In genomic region chrX:7925867-7926472, GRCh38 we compare ENCODE assay signal across 8 cellular contexts. TPM values are rescaled to one million over a fixed set of nuclear protein-coding genes. Genes with fewer than 3 reads are reported as not detected.
A peak's percentile ranks its signal among the peaks of the same experiment; 100 is the strongest.
DNase-seq lines count a peak whose midpoint lies in the region; ATAC-seq and TF ChIP-seq lines count a peak whose summit lies in the region.

No MANE protein-coding gene starts in this region.

- H3K9me2 ChIP-seq in Loucy (replicated peaks; ENCODE audit: low read depth, low read length) (no peaks in the 10 kb centered on the region), SU-DHL-6 (replicated peaks; ENCODE audit: insufficient read depth, low read length) (no peaks in the 10 kb centered on the region)

- peak; percentile 62 for DNase-seq in D341Med (ENCODE audit: low spot score)
- peak; percentile 42 to 83 (median 59) for DNase-seq in adrenal gland
- peak; percentile 39 for DNase-seq in hepatic stellate cell (ENCODE audit: low spot score)
- DNase-seq in smooth muscle cell (lab: John Stamatoyannopoulos, UW; ENCODE audit: unreplicated experiment): no peak

- H3K9me3 ChIP-seq in Loucy (ENCODE audit: insufficient read depth, low read depth, low read length): no peaks in the 10 kb centered on the region
- H3K9me3 ChIP-seq in SU-DHL-6 (ENCODE audit: insufficient read depth, low read length): no peaks in the 10 kb centered on the region
- no peaks in the 10 kb centered on the region for H3K9me3 ChIP-seq in adrenal gland (replicated peaks in 1 of 3)
- H3K9me3 ChIP-seq in smooth muscle cell (replicated peaks; ENCODE audit: low read depth): peaks cover 5% of the 10 kb centered on the region

- 17 to 30% (median 26%) methylated on average over 9 of the region's 9 CpGs for WGBS in adrenal gland, 4 donors
- WGBS in smooth muscle cell (ENCODE audit: low lambda C conversion rate): 31% methylated on average over 9 of the region's 9 CpGs

- H3F3A ChIP-seq in Loucy (ENCODE audit: low read depth) (no peaks in the 10 kb centered on the region), SU-DHL-6 (ENCODE audit: insufficient read depth) (peaks cover 9% of the 10 kb centered on the region), smooth muscle cell (ENCODE audit: low read depth) (no peaks in the 10 kb centered on the region)

- H3K9ac ChIP-seq in Loucy (ENCODE audit: low read depth, low read length, poor library complexity, severe bottlenecking) (no peak overlapping the region), SU-DHL-6 (ENCODE audit: low read length) (no peak overlapping the region), smooth muscle cell (ENCODE audit: low read depth) (no peak overlapping the region)

- TF ChIP-seq POLR2A in adrenal gland (IDR thresholded peaks at IDR 0.05): no peak

- TF ChIP-seq CTCF in Loucy (conservative IDR thresholded peaks at IDR 0.05; ENCODE audit: low read length) (peak; percentile 68), SU-DHL-6 (IDR thresholded peaks at IDR 0.05; ENCODE audit: insufficient read depth, low read length, poor library complexity, severe bottlenecking) (peak; percentile 30), adrenal gland (IDR thresholded peaks at IDR 0.05) (peak; percentile 44 to 71 (median 57)), smooth muscle cell (IDR thresholded peaks at IDR 0.05; ENCODE audit: borderline replicate concordance, insufficient read depth, poor library complexity, severe bottlenecking) (peak; percentile 54)

- peak; percentile 30 for ATAC-seq in GM21619 (IDR thresholded peaks at IDR 0.05; ENCODE audit: unreplicated experiment)
- no peak for ATAC-seq in HG02678 (IDR thresholded peaks at IDR 0.05; ENCODE audit: unreplicated experiment)

- H3K4me2 ChIP-seq in Loucy (ENCODE audit: low read depth, low read length, poor library complexity, severe bottlenecking) (no peak overlapping the region), SU-DHL-6 (ENCODE audit: low read depth, low read length, poor library complexity, severe bottlenecking) (peak overlapping the region; percentile 95), smooth muscle cell (peak overlapping the region; percentile 79)

- H3K27ac ChIP-seq in SU-DHL-6 (ENCODE audit: low read depth, low read length): no peak overlapping the region
- no peak overlapping the region for H3K27ac ChIP-seq in adrenal gland
- H3K27ac ChIP-seq in smooth muscle cell (ENCODE audit: low read depth): no peak overlapping the region

- H3K79me2 ChIP-seq in Loucy (ENCODE audit: insufficient read depth, low read length) (no peaks in the 10 kb centered on the region), SU-DHL-6 (ENCODE audit: insufficient read depth, low read length) (no peaks in the 10 kb centered on the region), smooth muscle cell (ENCODE audit: low read depth) (no peaks in the 10 kb centered on the region)

- H3K4me1 ChIP-seq in Loucy (ENCODE audit: insufficient read depth, low read length, poor library complexity, severe bottlenecking): no peaks in the 10 kb centered on the region
- H3K4me1 ChIP-seq in adrenal gland (replicated peaks in 1 of 2): peaks cover 9 to 15% of the 10 kb centered on the region in 2 donors
- H3K4me1 ChIP-seq in smooth muscle cell (ENCODE audit: low read depth): peaks cover 5% of the 10 kb centered on the region

- H3K27me3 ChIP-seq in Loucy (ENCODE audit: insufficient read depth, low read length, poor library complexity, severe bottlenecking) (no peaks in the 10 kb centered on the region), SU-DHL-6 (ENCODE audit: low read length) (no peaks in the 10 kb centered on the region), adrenal gland (no peaks in the 10 kb centered on the region), smooth muscle cell (ENCODE audit: low read depth) (no peaks in the 10 kb centered on the region)

- H4K20me1 ChIP-seq in Loucy (ENCODE audit: insufficient read depth, low read length, poor library complexity, severe bottlenecking): no peaks in the 10 kb centered on the region
- no peaks in the 10 kb centered on the region for H4K20me1 ChIP-seq in SU-DHL-6 (ENCODE audit: low read depth, low read length)
- no peaks in the 10 kb centered on the region for H4K20me1 ChIP-seq in smooth muscle cell (ENCODE audit: low read depth)

- no peak overlapping the region for H3K4me3 ChIP-seq in Loucy (ENCODE audit: low read length, poor library complexity, severe bottlenecking)
- H3K4me3 ChIP-seq in SU-DHL-6 (ENCODE audit: insufficient read depth, low read length, poor library complexity, severe bottlenecking): no peak overlapping the region
- H3K4me3 ChIP-seq in adrenal gland: no peak overlapping the region
- H3K4me3 ChIP-seq in smooth muscle cell: no peak overlapping the region

- H2AFZ ChIP-seq in Loucy (ENCODE audit: low read length) (no peak overlapping the region), SU-DHL-6 (ENCODE audit: low read depth, low read length, severe bottlenecking) (no peak overlapping the region), smooth muscle cell (ENCODE audit: low read depth) (no peak overlapping the region)

- H3K36me3 ChIP-seq in Loucy (ENCODE audit: insufficient read depth, low read length): no peaks in the 10 kb centered on the region
- no peaks in the 10 kb centered on the region for H3K36me3 ChIP-seq in SU-DHL-6 (ENCODE audit: low read length)
- H3K36me3 ChIP-seq in adrenal gland (replicated peaks in 1 of 2): peaks cover 0 to 11% of the 10 kb centered on the region in 2 donors
- H3K36me3 ChIP-seq in smooth muscle cell (ENCODE audit: low read depth): no peaks in the 10 kb centered on the region

- intact Hi-C loops in adrenal gland (cut with DNase I): no loop called here

RNA-seq across cellular contexts. Expression of gene PNPLA4, which starts 1.2 kb away (rescaled TPM):
- 10 to 100 TPM in 7 of 8 donors, 1 to 10 TPM in 1; 9.9 to 53.8 (median 42.9) TPM for total RNA-seq in adrenal gland
- polyA plus RNA-seq in adrenal gland: 10 to 100 TPM in 2 of 3 donors, 1 to 10 TPM in 1; 5.5 to 38.7 (median 16.5) TPM
- 21.6 and 24.1 TPM in 2 replicates for total RNA-seq in smooth muscle cell
- 20.1 and 27.8 TPM in 2 replicates for polyA plus RNA-seq in smooth muscle cell
